ENCODE assay signal across 18 cellular contexts in the genomic region with DNA sequence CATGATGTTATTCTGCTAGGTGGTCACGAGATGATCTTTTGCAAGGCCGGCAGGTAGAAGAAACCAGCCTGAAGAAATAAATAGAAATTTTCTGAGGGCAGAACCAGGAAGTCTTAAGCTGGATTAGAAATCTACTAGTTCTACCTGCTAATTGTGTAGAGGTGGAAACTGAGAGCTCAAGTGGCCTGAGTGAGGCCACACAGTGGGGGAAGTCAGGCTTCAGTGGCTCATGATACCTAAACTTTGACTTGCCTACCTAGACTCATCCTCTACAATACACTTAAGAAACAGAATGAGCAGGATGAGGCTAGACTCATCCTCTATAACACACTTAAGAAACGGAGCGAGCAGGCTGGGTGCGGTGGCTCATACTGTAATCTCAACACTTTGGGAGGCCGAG.
"Had no signal": no experiment of that assay in that cellular context is flagged by ENCODE, and none has a peak within 500 bp of the region (broad histone marks: within the 10 kb centered on the region; RNA-seq: fewer than 3 reads in every experiment).

No MANE protein-coding gene starts in this region.

- H3K9me3 ChIP-seq: gastrocnemius medialis, lower lobe of right lung, sigmoid colon, upper lobe of right lung had no signal

- H3K4me1 ChIP-seq: gastrocnemius medialis, lower lobe of right lung, upper lobe of right lung had no signal

- H3K27ac ChIP-seq: brain microvascular endothelial cell, gastrocnemius medialis, lower lobe of right lung, upper lobe of right lung had no signal

- H3K36me3 ChIP-seq: brain microvascular endothelial cell, gastrocnemius medialis, lower lobe of right lung, sigmoid colon, upper lobe of right lung had no signal

- H3K4me3 ChIP-seq: gastrocnemius medialis, lower lobe of right lung, sigmoid colon, upper lobe of right lung had no signal

- DNase-seq: activated CD4-positive, alpha-beta T cell treated with anti-CD3 and anti-CD28 coated beads, Interleukin-2, amount 50 U/mL, for 1 hour; activated CD8-positive, alpha-beta memory T cell treated with anti-CD3 and anti-CD28 coated beads, Interleukin-2, amount 50 U/mL, for 4 hours; activated effector memory CD4-positive, alpha-beta T cell treated with Interleukin-2 at 50 U/mL for 16 hours; activated naive CD4-positive, alpha-beta T cell treated with anti-CD3 and anti-CD28 coated beads, Interleukin-2, amount 10 ng/mL, durations not matched to agents 7 days and 5 days; activated naive CD8-positive, alpha-beta T cell treated with anti-CD3 and anti-CD28 coated beads, Interleukin-2, amount 50 U/mL, for 24 hours; activated T-cell treated with anti-CD3 and anti-CD28 coated beads, Interleukin-2, amount 50 U/mL, for 4 hours; aorta; brain microvascular endothelial cell; cortex of kidney; effector CD4-positive, alpha-beta T cell; gastrocnemius medialis; lower lobe of right lung; nucleus accumbens; posterior cingulate gyrus; sigmoid colon; stimulated activated CD4-positive, alpha-beta T cell treated with anti-CD3 and anti-CD28 coated beads, Interleukin-4, amount 100 ng/mL, for 24 hours; upper lobe of right lung had no signal

- H3K27me3 ChIP-seq: brain microvascular endothelial cell, sigmoid colon, upper lobe of right lung had no signal

- ATAC-seq: activated naive CD8-positive, alpha-beta T cell treated with anti-CD3 and anti-CD28 coated beads, Interleukin-2, amount 50 U/mL, for 24 hours; activated T-cell treated with anti-CD3 and anti-CD28 coated beads, Interleukin-2, amount 50 U/mL, for 4 hours; gastrocnemius medialis; stimulated activated effector memory CD8-positive, alpha-beta T cell treated with anti-CD3 and anti-CD28 coated beads, Interleukin-12 subunit alpha, Interleukin-12 subunit beta, amount 100 ng/mL, for 72 hours had no signal
